In genomic region chr12:11171145-11171952, GRCh38 we compare ENCODE assay signal across 1 cellular context.
A peak's percentile ranks its signal among the peaks of the same experiment; 100 is the strongest.
TF ChIP-seq lines count a peak whose summit lies in the region.

Gene SMIM10L1 (plus strand): TSS chr12:11171194. CDS start chr12:11171357, 163 bp downstream.

TF ChIP-seq in GM12878, 131 proteins besides CTCF, POLR2A, EP300 and RAD21 (continued from another document and continues in another):
- TF ChIP-seq BCL3 (IDR thresholded peaks at IDR 0.05; ENCODE audit: borderline replicate concordance, insufficient read depth, low read depth, low read length, poor library complexity, severe bottlenecking) (peak; percentile 9), RELB (IDR thresholded peaks at IDR 0.05; ENCODE audit: low read depth) (peak; percentile 43; the same call in 1 of the 2 replicates), KAT2A (conservative IDR thresholded peaks at IDR 0.05; ENCODE audit: control insufficient read depth, low read depth, low read length) (no peak), IKZF2 (IDR thresholded peaks at IDR 0.05) (no peak; a peak in 1 of 4 replicates), BACH1 (IDR thresholded peaks at IDR 0.05; ENCODE audit: borderline replicate concordance) (peak; percentile 82), NR2F1 (conservative IDR thresholded peaks at IDR 0.05) (peak; percentile 52; the same call in 1 of the 2 replicates), MEF2A (IDR thresholded peaks at IDR 0.05; ENCODE audit: insufficient read depth, low read depth, low read length) (0 out of 2 replicates have a peak, but pooled peaks have one; percentile 51), PRDM15 (CRISPR knock-in tag; IDR thresholded peaks at IDR 0.05) (no peak), NFIC (IDR thresholded peaks at IDR 0.05; ENCODE audit: low read depth, low read length) (no peak), WRNIP1 (IDR thresholded peaks at IDR 0.05; ENCODE audit: borderline replicate concordance, low read depth, low read length) (0 out of 2 replicates have a peak, but pooled peaks have one; percentile 88), STAT1 (conservative IDR thresholded peaks at IDR 0.05) (0 out of 2 replicates have a peak, but pooled peaks have one; percentile 20), BRCA1 (IDR thresholded peaks at IDR 0.05; ENCODE audit: low read depth, low read length) (peak; percentile 96), SREBF1 (IDR thresholded peaks at IDR 0.05; ENCODE audit: low read length) (no peak), SPI1 (IDR thresholded peaks at IDR 0.05; ENCODE audit: borderline replicate concordance, insufficient read depth, low read depth, low read length) (no peak), TCF7 (IDR thresholded peaks at IDR 0.05; ENCODE audit: borderline replicate concordance) (no peak), ZBTB11 (CRISPR knock-in tag; IDR thresholded peaks at IDR 0.05) (no peak), CHD4 (IDR thresholded peaks at IDR 0.05) (no peak), STAT3 (IDR thresholded peaks at IDR 0.05; ENCODE audit: low read depth, low read length) (no peak), BHLHE40 (IDR thresholded peaks at IDR 0.05; ENCODE audit: borderline replicate concordance in 1 of 2, low read depth in 2 of 2, low read length in 1 of 2) (no peak; a peak in 1 of 4 replicates), NKRF (conservative IDR thresholded peaks at IDR 0.05) (peak; percentile 69), CREM (IDR thresholded peaks at IDR 0.05; ENCODE audit: low read depth) (peak; percentile 58; the same call in 1 of the 2 replicates), NFXL1 (IDR thresholded peaks at IDR 0.05; ENCODE audit: borderline replicate concordance) (no peak), HDGF (IDR thresholded peaks at IDR 0.05) (no peak), ESRRA (IDR thresholded peaks at IDR 0.05; ENCODE audit: low read length) (no peak), ZNF274 (IDR thresholded peaks at IDR 0.05; ENCODE audit: insufficient read depth, insufficient read length) (no peak), MEF2B (IDR thresholded peaks at IDR 0.05; ENCODE audit: partially characterized antibody, poor library complexity, severe bottlenecking) (no peak), CBX3 (IDR thresholded peaks at IDR 0.05; ENCODE audit: borderline replicate concordance, low read depth) (no peak), RUNX3 (IDR thresholded peaks at IDR 0.05; ENCODE audit: low read length) (no peak; the same call in none of the 2 replicates), DPF2 (IDR thresholded peaks at IDR 0.05) (peak; percentile 79), CHD1 (IDR thresholded peaks at IDR 0.05; ENCODE audit: low read depth, low read length) (no peak), CUX1 (IDR thresholded peaks at IDR 0.05; ENCODE audit: insufficient replicate concordance, low read depth, low read length) (no peak), GATAD2B (conservative IDR thresholded peaks at IDR 0.05; ENCODE audit: low read depth) (peak; percentile 86), SMARCA5 (IDR thresholded peaks at IDR 0.05) (no peak; the same call in 1 of the 2 replicates), GABPA (IDR thresholded peaks at IDR 0.05; ENCODE audit: low read depth) (0 out of 2 replicates have a peak, but pooled peaks have one; percentile 37), BCL11A (IDR thresholded peaks at IDR 0.05; ENCODE audit: low read depth, low read length) (no peak), TCF3 (IDR thresholded peaks at IDR 0.05; ENCODE audit: borderline replicate concordance, insufficient read depth, low read depth, low read length) (0 out of 2 replicates have a peak, but pooled peaks have one; percentile 24), E4F1 (IDR thresholded peaks at IDR 0.05; ENCODE audit: borderline replicate concordance, partially characterized antibody) (no peak), PAX5 (IDR thresholded peaks at IDR 0.05; ENCODE audit: borderline replicate concordance, low read depth, low read length) (0 out of 2 replicates have a peak, but pooled peaks have one; percentile 31), BMI1 (IDR thresholded peaks at IDR 0.05; ENCODE audit: borderline replicate concordance) (no peak), MTA2 (IDR thresholded peaks at IDR 0.05; ENCODE audit: low read depth) (no peak)
